ENCODE assay signal across 9 cellular contexts in genomic region chr1:176849281-176849680, GRCh38.
"Had no signal": no experiment of that assay in that cellular context is flagged by ENCODE, and none has a peak within 500 bp of the region (broad histone marks: within the 10 kb centered on the region; RNA-seq: fewer than 3 reads in every experiment).

No MANE protein-coding gene starts in this region.

- H3K27ac ChIP-seq: GM23248 had no signal

- H3K9ac ChIP-seq: GM23248 had no signal

- H3K4me2 ChIP-seq: GM23338 had no signal

- H2AFZ ChIP-seq: GM23248, GM23338 had no signal

- DNase-seq: GM23248, GOT3, H7, H9, HCEC 1CT, HFFc6 had no signal

- H3K9me3 Mint-ChIP-seq: GM23338, H9 had no signal

- H3K27ac Mint-ChIP-seq: GM23338, H9, HFFc6 had no signal

- FAIRE-seq: H1, H54 had no signal

- H3K4me3 Mint-ChIP-seq: GM23338, H9, HFFc6 had no signal

- H3K4me3 ChIP-seq: GM23248, GM23338 had no signal
